ENCODE assay signal across 20 cellular contexts in the genomic region with DNA sequence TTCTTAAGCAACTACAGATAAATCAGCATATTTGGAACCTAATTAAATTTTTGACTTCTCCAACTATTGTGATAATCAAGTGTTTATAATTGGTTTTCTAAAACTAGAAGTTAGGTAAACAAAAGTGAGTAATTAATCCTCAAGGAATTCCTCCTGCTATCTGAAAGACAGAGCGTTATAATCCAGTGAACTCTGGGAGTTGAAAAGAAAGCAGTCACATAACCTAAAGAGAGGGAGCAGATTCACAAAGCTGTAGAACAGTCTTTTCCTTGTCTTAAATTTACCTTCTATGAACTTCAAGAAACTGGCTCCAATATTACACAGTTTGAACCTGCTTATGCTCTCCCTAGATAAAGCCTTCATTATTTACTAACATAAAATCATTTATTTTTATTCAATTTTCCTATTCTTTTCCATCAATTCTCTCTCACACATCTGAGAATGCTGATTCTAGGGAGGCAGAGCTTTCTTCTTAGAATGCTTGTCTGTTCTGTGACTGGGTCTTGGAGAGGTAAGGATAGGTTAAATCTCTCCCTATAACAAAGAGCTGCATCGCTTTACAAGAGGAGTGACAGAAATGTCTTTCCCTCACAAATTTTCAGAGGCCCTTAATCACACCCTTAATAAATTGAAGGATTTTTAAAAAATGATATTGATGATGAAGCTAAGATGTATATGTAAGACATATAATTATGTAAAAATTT.
DNase-seq lines count a peak whose midpoint lies in the region; ATAC-seq and TF ChIP-seq lines count a peak whose summit lies in the region.
"Had no signal": no experiment of that assay in that cellular context is flagged by ENCODE, and none has a peak within 500 bp of the region (broad histone marks: within the 10 kb centered on the region; RNA-seq: fewer than 3 reads in every experiment).

No MANE protein-coding gene starts in this region.

- 63 to 80% methylated on average over 1 of the region's 2 CpGs for WGBS in endodermal cell (ENCODE audit: insufficient coverage in 1 of 2, insufficient read length in 1 of 2), 2 experiments

- no peak for ATAC-seq in GM21619 (IDR thresholded peaks at IDR 0.05; ENCODE audit: unreplicated experiment)
- ATAC-seq: A549; CD8-positive, alpha-beta T cell had no signal

- H3K9me3 Mint-ChIP-seq in endodermal cell (peaks cover 4% of the 10 kb centered on the region), neural progenitor cell (no peaks in the 10 kb centered on the region)
- H3K9me3 Mint-ChIP-seq: CD4-positive, alpha-beta T cell; CD8-positive, alpha-beta T cell had no signal

- peaks cover 21% of the 10 kb centered on the region for H3F3A ChIP-seq in neural progenitor cell (ENCODE audit: low read depth)

- H3K27ac ChIP-seq in HUES48 (ENCODE audit: low read depth, low read length): peak overlapping the region; percentile 39
- H3K27ac ChIP-seq in endodermal cell (ENCODE audit: low read depth, low read length): peak overlapping the region; percentile 21
- peak overlapping the region; percentile 81 for H3K27ac ChIP-seq in neural progenitor cell
- H3K27ac ChIP-seq: 22Rv1; A549; BLaER1 treated with 17β-estradiol and CSF1 and Interleukin-3, amounts not matched to agents 10 nM and 100 nM; C4-2B had no signal

- H3K27me3 Mint-ChIP-seq in endodermal cell (ENCODE audit: insufficient read depth) (peaks cover 2% of the 10 kb centered on the region), neural progenitor cell (ENCODE audit: insufficient read depth, low read depth) (no peaks in the 10 kb centered on the region)
- H3K27me3 Mint-ChIP-seq: CD4-positive, alpha-beta T cell had no signal

- H3K4me2 ChIP-seq in neural progenitor cell: peak overlapping the region; percentile 12
- H3K4me2 ChIP-seq: A549; BLaER1 treated with 17β-estradiol and CSF1 and Interleukin-3, amounts not matched to agents 10 nM and 100 nM had no signal

- no peak overlapping the region for H3K4me3 Mint-ChIP-seq in endodermal cell
- H3K4me3 Mint-ChIP-seq in neural progenitor cell: no peak overlapping the region
- H3K4me3 Mint-ChIP-seq: B cell; CD4-positive, alpha-beta T cell; CD8-positive, alpha-beta T cell had no signal

- H3K36me3 Mint-ChIP-seq in endodermal cell (ENCODE audit: low read depth) (peaks cover 3% of the 10 kb centered on the region), neural progenitor cell (no peaks in the 10 kb centered on the region)
- H3K36me3 Mint-ChIP-seq: CD8-positive, alpha-beta T cell had no signal

- peak; percentile 24 for DNase-seq in NCI-H82 (lab: John Stamatoyannopoulos, UW)
- DNase-seq in NCI-H82 treated with DMSO at 0.1 percent for 48 hours (lab: John Stamatoyannopoulos, UW; ENCODE audit: unreplicated experiment): no peak
- DNase-seq in endodermal cell: no peak
- peak; percentile 29 for DNase-seq in neural progenitor cell (ENCODE audit: low spot score)
- DNase-seq in NCI-H128 (lab: John Stamatoyannopoulos, UW; ENCODE audit: unreplicated experiment): no peak
- DNase-seq in NCI-H1436 (lab: John Stamatoyannopoulos, UW): no peak
- DNase-seq: AML-193; Caco-2; Calu3; CD4-positive, alpha-beta T cell; CD8-positive, alpha-beta T cell; DMS79 treated with DMSO at 0.1 percent for 48 hours; GF-D8 had no signal

- no peak overlapping the region for H2AFZ ChIP-seq in neural progenitor cell (replicated peaks)

- no peaks in the 10 kb centered on the region for H3K9me3 ChIP-seq in HUES48 (ENCODE audit: control insufficient read depth, insufficient read depth, low read length)
- H3K9me3 ChIP-seq in endodermal cell (ENCODE audit: control insufficient read depth, low read length): no peaks in the 10 kb centered on the region
- no peaks in the 10 kb centered on the region for H3K9me3 ChIP-seq in neural progenitor cell (ENCODE audit: low read depth)
- H3K9me3 ChIP-seq: A549; BLaER1 treated with 17β-estradiol and CSF1 and Interleukin-3, amounts not matched to agents 10 nM and 100 nM; Caco-2 had no signal

- TF ChIP-seq CTCF in endodermal cell (conservative IDR thresholded peaks at IDR 0.05): no peak
- no peak for TF ChIP-seq CTCF in neural progenitor cell (IDR thresholded peaks at IDR 0.05)

- H3K9ac ChIP-seq in HUES48 (ENCODE audit: low read depth, low read length) (no peak overlapping the region), endodermal cell (ENCODE audit: extremely low read depth, low read length, poor library complexity, severe bottlenecking) (no peak overlapping the region), neural progenitor cell (no peak overlapping the region)
- H3K9ac ChIP-seq: BLaER1 treated with 17β-estradiol and CSF1 and Interleukin-3, amounts not matched to agents 10 nM and 100 nM had no signal

- H3K4me3 ChIP-seq in HUES48 (ENCODE audit: low read depth, low read length) (no peak overlapping the region), endodermal cell (ENCODE audit: low read length) (no peak overlapping the region), neural progenitor cell (no peak overlapping the region)
- H3K4me3 ChIP-seq: A549; BLaER1 treated with 17β-estradiol and CSF1 and Interleukin-3, amounts not matched to agents 10 nM and 100 nM had no signal

- H4K20me1 ChIP-seq in neural progenitor cell (ENCODE audit: low read depth): no peaks in the 10 kb centered on the region
- H4K20me1 ChIP-seq: BLaER1 treated with 17β-estradiol and CSF1 and Interleukin-3, amounts not matched to agents 10 nM and 100 nM had no signal

- peaks cover 39% of the 10 kb centered on the region for H3K4me1 ChIP-seq in HUES48 (ENCODE audit: control insufficient read depth, insufficient read depth, low read length)
- peaks cover 22% of the 10 kb centered on the region for H3K4me1 ChIP-seq in endodermal cell (ENCODE audit: control insufficient read depth, insufficient read depth, low read length)
- H3K4me1 ChIP-seq in neural progenitor cell: peaks cover 20% of the 10 kb centered on the region
- H3K4me1 ChIP-seq: A549; BLaER1 treated with 17β-estradiol and CSF1 and Interleukin-3, amounts not matched to agents 10 nM and 100 nM; Caco-2 had no signal

- H3K27ac Mint-ChIP-seq in endodermal cell (peak overlapping the region; percentile 24), neural progenitor cell (no peak overlapping the region)
- H3K27ac Mint-ChIP-seq: B cell; CD4-positive, alpha-beta T cell; CD8-positive, alpha-beta T cell had no signal

- no peaks in the 10 kb centered on the region for H3K27me3 ChIP-seq in HUES48 (ENCODE audit: control insufficient read depth, insufficient read depth, low read length)
- H3K27me3 ChIP-seq in endodermal cell (ENCODE audit: control insufficient read depth, insufficient read depth, low read length, poor library complexity, severe bottlenecking): no peaks in the 10 kb centered on the region
- H3K27me3 ChIP-seq in neural progenitor cell: no peaks in the 10 kb centered on the region
- H3K27me3 ChIP-seq: BLaER1 treated with 17β-estradiol and CSF1 and Interleukin-3, amounts not matched to agents 10 nM and 100 nM had no signal

- H3K4me1 Mint-ChIP-seq in endodermal cell: peaks cover 42% of the 10 kb centered on the region
- H3K4me1 Mint-ChIP-seq in neural progenitor cell: peaks cover 3% of the 10 kb centered on the region
- H3K4me1 Mint-ChIP-seq: B cell had no signal

- no peaks in the 10 kb centered on the region for H3K36me3 ChIP-seq in HUES48 (ENCODE audit: control insufficient read depth, insufficient read depth, low read length)
- no peaks in the 10 kb centered on the region for H3K36me3 ChIP-seq in endodermal cell (ENCODE audit: control insufficient read depth, insufficient read depth, low read length)
- H3K36me3 ChIP-seq in neural progenitor cell: no peaks in the 10 kb centered on the region
- H3K36me3 ChIP-seq: BLaER1 treated with 17β-estradiol and CSF1 and Interleukin-3, amounts not matched to agents 10 nM and 100 nM had no signal

- no peaks in the 10 kb centered on the region for H3K79me2 ChIP-seq in neural progenitor cell (ENCODE audit: low read depth)

Comparison
In these comparisons a context has a peak if more than half of its experiments do, and no peak if none do; other contexts are left out.
1. DNase-seq: peak in NCI-H82 (single experiment) and neural progenitor cell (single experiment); none in NCI-H82 treated with DMSO at 0.1 percent for 48 hours (single experiment), endodermal cell (single experiment), NCI-H128 (single experiment) and NCI-H1436 (single experiment).
2. H3K27ac ChIP-seq: peak in every context shown above with its lines; median percentile 81 in neural progenitor cell; 39 in HUES48; 21 in endodermal cell.